Comparison of ENCODE assay signal across 29 cellular contexts in genomic region chr7:11329626-11330025, GRCh38.
"Had no signal": no experiment of that assay in that cellular context is flagged by ENCODE, and none has a peak within 500 bp of the region (broad histone marks: within the 10 kb centered on the region; RNA-seq: fewer than 3 reads in every experiment).

No MANE protein-coding gene starts in this region.

- H3K36me3 Mint-ChIP-seq: activated naive CD4-positive, alpha-beta T cell treated with anti-CD3 and anti-CD28 coated beads, Interleukin-2, amount 50 U/mL, for 72 hours; activated naive CD8-positive, alpha-beta T cell treated with anti-CD3 and anti-CD28 coated beads, Interleukin-2, amount 10 ng/mL, durations not matched to agents 7 days and 5 days; brain had no signal

- H3K27me3 Mint-ChIP-seq: activated B cell treated with CpG ODN at 0.5 μM for 24 hours; activated naive CD8-positive, alpha-beta T cell treated with anti-CD3 and anti-CD28 coated beads, Interleukin-2, amount 10 ng/mL, durations not matched to agents 7 days and 5 days had no signal

- H3K4me1 Mint-ChIP-seq: activated B cell treated with CpG ODN at 0.5 μM for 24 hours; activated naive CD8-positive, alpha-beta T cell treated with anti-CD3 and anti-CD28 coated beads, Interleukin-2, amount 10 ng/mL, durations not matched to agents 7 days and 5 days; activated T-helper 17 cell treated with anti-CD3 and anti-CD28 coated beads, Interleukin-2, amount 50 U/mL, for 72 hours; T-helper 17 cell had no signal

- H3K4me3 ChIP-seq: ascending aorta, breast epithelium, cardiac muscle cell, colonic mucosa, heart right ventricle, hepatocyte had no signal

- H3K4me3 Mint-ChIP-seq: activated B cell treated with CpG ODN at 0.5 μM for 24 hours; activated CD8-positive, alpha-beta T cell treated with anti-CD3 and anti-CD28 coated beads for 36 hours; activated naive CD4-positive, alpha-beta T cell treated with anti-CD3 and anti-CD28 coated beads for 36 hours; activated naive CD8-positive, alpha-beta T cell treated with anti-CD3 and anti-CD28 coated beads, Interleukin-2, amount 10 ng/mL, durations not matched to agents 7 days and 5 days; activated T-cell treated with anti-CD3 and anti-CD28 coated beads, Interleukin-2, amount 50 U/mL, for 4 hours; activated T-helper 17 cell treated with anti-CD3 and anti-CD28 coated beads, Interleukin-2, amount 50 U/mL, for 72 hours; brain; T-helper 17 cell; T-helper 2 cell treated with Interferon-gamma antibody and Interleukin-4, amounts not matched to agents 5 μg/mL and 100 μg/mL, for 36 hours had no signal

- ATAC-seq: activated CD4-positive, CD25-positive, alpha-beta regulatory T cell treated with anti-CD3 and anti-CD28 coated beads, Interleukin-2, amount 50 U/mL, for 24 hours; activated CD8-positive, alpha-beta T cell treated with anti-CD3 and anti-CD28 coated beads for 36 hours; activated naive CD4-positive, alpha-beta T cell treated with anti-CD3 and anti-CD28 coated beads, Interleukin-2, amount 50 U/mL, for 72 hours; activated T-cell treated with anti-CD3 and anti-CD28 coated beads, Interleukin-2, amount 50 U/mL, for 4 hours; activated T-helper 17 cell treated with anti-CD3 and anti-CD28 coated beads, Interleukin-2, amount 50 U/mL, for 72 hours; heart right ventricle; T-helper 17 cell had no signal

- H3K4me2 ChIP-seq: hepatocyte had no signal

- H3K27ac ChIP-seq: ascending aorta, breast epithelium, cardiac muscle cell, colonic mucosa, epithelial cell of prostate, heart right ventricle, hepatocyte, WERI-Rb-1 had no signal

- H3K27ac Mint-ChIP-seq: activated B cell treated with CpG ODN at 0.5 μM for 24 hours; activated CD8-positive, alpha-beta T cell treated with anti-CD3 and anti-CD28 coated beads for 36 hours; activated naive CD4-positive, alpha-beta T cell treated with anti-CD3 and anti-CD28 coated beads for 36 hours; activated naive CD4-positive, alpha-beta T cell treated with anti-CD3 and anti-CD28 coated beads, Interleukin-2, amount 50 U/mL, for 72 hours; activated naive CD8-positive, alpha-beta T cell treated with anti-CD3 and anti-CD28 coated beads, Interleukin-2, amount 10 ng/mL, durations not matched to agents 7 days and 5 days; activated T-helper 17 cell treated with anti-CD3 and anti-CD28 coated beads, Interleukin-2, amount 50 U/mL, for 72 hours; brain; T-helper 17 cell; T-helper 2 cell treated with Interferon-gamma antibody and Interleukin-4, amounts not matched to agents 5 μg/mL and 100 μg/mL, for 36 hours had no signal

- H3K9me3 ChIP-seq: ascending aorta, breast epithelium, colonic mucosa had no signal

- H3K27me3 ChIP-seq: ascending aorta, breast epithelium, cardiac muscle cell, colonic mucosa, heart right ventricle, hepatocyte had no signal

- DNase-seq: activated B cell treated with CpG ODN at 0.5 μM for 24 hours; activated CD4-positive, alpha-beta T cell treated with anti-CD3 and anti-CD28 coated beads for 48 hours; activated CD4-positive, alpha-beta T cell treated with anti-CD3 and anti-CD28 coated beads, Interleukin-2, amount 50 U/mL, for 1 hour; activated CD4-positive, alpha-beta T cell treated with anti-CD3 and anti-CD28 coated beads, Interleukin-2, amount 50 U/mL, for 48 hours; activated CD8-positive, alpha-beta memory T cell treated with anti-CD3 and anti-CD28 coated beads for 24 hours; activated CD8-positive, alpha-beta T cell treated with anti-CD3 and anti-CD28 coated beads for 36 hours; activated effector memory CD4-positive, alpha-beta T cell treated with Interleukin-2 at 50 U/mL for 16 hours; activated naive CD4-positive, alpha-beta T cell treated with anti-CD3 and anti-CD28 coated beads for 36 hours; activated naive CD8-positive, alpha-beta T cell treated with anti-CD3 and anti-CD28 coated beads, Interleukin-2, amount 10 ng/mL, durations not matched to agents 7 days and 5 days; activated T-cell treated with anti-CD3 and anti-CD28 coated beads, Interleukin-2, amount 50 U/mL, for 4 hours; central memory CD4-positive, alpha-beta T cell; cerebellar nuclear complex; colonic mucosa; effector CD8-positive, alpha-beta T cell; foreskin fibroblast; heart right ventricle; T-helper 17 cell; T1000; WERI-Rb-1 had no signal

- H3K9me3 Mint-ChIP-seq: activated CD8-positive, alpha-beta T cell treated with anti-CD3 and anti-CD28 coated beads for 36 hours; activated naive CD4-positive, alpha-beta T cell treated with anti-CD3 and anti-CD28 coated beads for 36 hours; activated naive CD4-positive, alpha-beta T cell treated with anti-CD3 and anti-CD28 coated beads, Interleukin-2, amount 50 U/mL, for 72 hours; activated naive CD8-positive, alpha-beta T cell treated with anti-CD3 and anti-CD28 coated beads, Interleukin-2, amount 10 ng/mL, durations not matched to agents 7 days and 5 days; activated T-cell treated with anti-CD3 and anti-CD28 coated beads, Interleukin-2, amount 50 U/mL, for 4 hours; activated T-helper 17 cell treated with anti-CD3 and anti-CD28 coated beads, Interleukin-2, amount 50 U/mL, for 72 hours; T-helper 2 cell treated with Interferon-gamma antibody and Interleukin-4, amounts not matched to agents 5 μg/mL and 100 μg/mL, for 36 hours had no signal

- H3K4me1 ChIP-seq: ascending aorta, breast epithelium, colonic mucosa, heart right ventricle had no signal

- H3K79me2 ChIP-seq: hepatocyte had no signal

- H3K36me3 ChIP-seq: ascending aorta, breast epithelium, cardiac muscle cell, colonic mucosa, heart right ventricle, WERI-Rb-1 had no signal
